Comparison of ENCODE assay signal across 25 cellular contexts in the genomic region with DNA sequence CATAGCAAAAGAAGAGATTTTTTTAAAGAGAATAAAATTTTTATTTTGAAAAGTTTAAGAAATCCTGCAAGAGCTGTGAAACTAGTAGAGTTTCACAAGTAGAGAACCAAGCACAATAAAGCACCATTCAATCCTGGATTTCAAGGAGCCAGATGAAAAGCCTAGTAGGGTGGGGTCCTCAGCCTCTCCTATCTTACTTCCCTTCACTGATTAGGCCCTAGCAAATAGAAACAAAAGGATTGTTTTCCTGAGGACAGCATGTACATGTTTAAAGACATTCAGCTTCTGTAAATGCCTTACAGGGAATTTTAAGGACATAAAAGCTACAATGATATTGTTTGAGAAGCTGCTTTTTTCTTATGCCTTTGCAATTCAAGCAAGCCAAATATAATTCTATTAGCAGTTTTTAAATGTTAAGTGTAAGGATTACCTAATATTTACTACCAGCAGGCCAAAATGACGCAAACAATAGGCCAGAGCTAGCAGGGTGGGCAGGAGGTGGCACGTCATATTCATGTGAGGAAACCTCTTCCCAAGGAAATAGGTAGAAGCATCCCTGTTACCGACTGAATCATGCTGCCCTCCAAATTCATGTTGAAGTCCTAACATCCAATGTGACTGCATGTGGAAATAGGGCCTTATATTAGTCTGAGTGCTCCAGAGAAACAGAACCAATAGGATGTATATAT.
"Had no signal": no experiment of that assay in that cellular context is flagged by ENCODE, and none has a peak within 500 bp of the region (broad histone marks: within the 10 kb centered on the region; RNA-seq: fewer than 3 reads in every experiment).

No MANE protein-coding gene starts in this region.

- H3K4me3 ChIP-seq: K562 had no signal

- H3K27ac ChIP-seq: RWPE1 had no signal

- H3K27me3 Mint-ChIP-seq: activated naive CD8-positive, alpha-beta T cell had no signal

- H3K27ac Mint-ChIP-seq: activated naive CD8-positive, alpha-beta T cell; brain; T-helper 1 cell treated with Interleukin-12 subunit alpha and Interleukin-12 subunit beta and Interleukin-4 antibody, amounts not matched to agents 30 μg/mL and 1 μg/mL, for 36 hours had no signal

- ATAC-seq: activated CD4-positive, CD25-positive, alpha-beta regulatory T cell treated with anti-CD3 and anti-CD28 coated beads, Interleukin-2, amount 50 U/mL, for 24 hours; activated CD8-positive, alpha-beta T cell treated with anti-CD3 and anti-CD28 coated beads, Interleukin-2, amount 10 ng/mL, durations not matched to agents 7 days and 5 days; K562; Panc1 had no signal

- H3K4me3 Mint-ChIP-seq: activated CD8-positive, alpha-beta T cell treated with anti-CD3 and anti-CD28 coated beads, Interleukin-2, amount 10 ng/mL, durations not matched to agents 7 days and 5 days; activated naive CD8-positive, alpha-beta T cell; brain; T-helper 1 cell treated with Interleukin-12 subunit alpha and Interleukin-12 subunit beta and Interleukin-4 antibody, amounts not matched to agents 30 μg/mL and 1 μg/mL, for 36 hours had no signal

- FAIRE-seq: astrocyte, K562 had no signal

- H3K36me3 Mint-ChIP-seq: brain had no signal

- DNase-seq: activated CD4-positive, alpha-beta T cell treated with anti-CD3 and anti-CD28 coated beads for 4 hours; activated CD4-positive, alpha-beta T cell treated with anti-CD3 and anti-CD28 coated beads, Interleukin-2, amount 50 U/mL, for 4 hours; activated CD8-positive, alpha-beta T cell treated with anti-CD3 and anti-CD28 coated beads, Interleukin-2, amount 10 ng/mL, durations not matched to agents 7 days and 5 days; activated naive CD4-positive, alpha-beta T cell; activated T-cell treated with anti-CD3 and anti-CD28 coated beads, Interleukin-2, amount 50 U/mL, for 1 hour; amygdala; Karpas-422; MM.1S; NCI-H1105; NCI-H1436; NCI-H1694 treated with DMSO at 0.1 percent for 48 hours; NCI-H2029 treated with DMSO at 0.1 percent for 48 hours; NCI-H510A treated with DMSO at 0.1 percent for 48 hours; NCI-H69; NK-92 treated with Interleukin-12 subunit alpha and Interleukin-12 subunit beta, amount 100 ng/mL, for 24 hours; OCI-M1; SHP77 treated with DMSO at 0.1 percent for 48 hours had no signal
